Comparison of ENCODE assay signal across 9 cellular contexts in genomic region chr2:111534816-111535803, GRCh38.
A peak's percentile ranks its signal among the peaks of the same experiment; 100 is the strongest.
DNase-seq lines count a peak whose midpoint lies in the region; ATAC-seq and TF ChIP-seq lines count a peak whose summit lies in the region.
"Had no signal": no experiment of that assay in that cellular context is flagged by ENCODE, and none has a peak within 500 bp of the region (broad histone marks: within the 10 kb centered on the region; RNA-seq: fewer than 3 reads in every experiment).

No MANE protein-coding gene starts in this region.

- TF ChIP-seq RAD21 in IMR-90 (IDR thresholded peaks at IDR 0.05; ENCODE audit: low read length) = no peak

- peak overlapping the region; percentile 85; the same call in 2 of the 3 replicates for H2BK15ac ChIP-seq in IMR-90 (ENCODE audit: low read depth, low read length)
- peak overlapping the region; percentile 29 for H2BK15ac ChIP-seq in mesenchymal stem cell (ENCODE audit: low read depth, poor library complexity, severe bottlenecking)

- peak overlapping the region; percentile 98 for H2BK20ac ChIP-seq in IMR-90 (ENCODE audit: low read depth, low read length)

- POLR2A ChIA-PET in IMR-90 (lab: Charles Lee; ENCODE audit: unreplicated experiment) = interaction anchor here (0.6 kb wide), 2 partner anchors 160 to 288 kb away, joined by 5 to 15 read pairs; no protein-coding TSS in a partner anchor

- H4K8ac ChIP-seq in IMR-90 (ENCODE audit: low read depth in 2 of 2, low read length in 2 of 2) (peak overlapping the region; percentile 53 to 97), mesenchymal stem cell (ENCODE audit: low read length) (peak overlapping the region; percentile 57)

- dilution Hi-C loops in IMR-90 (cut with HindIII; ENCODE audit: low sequenced_read_pairs, unreplicated experiment) = no loop called here

- H2BK120ac ChIP-seq in IMR-90 (ENCODE audit: low read depth, low read length) (peak overlapping the region; percentile 99), mesenchymal stem cell (ENCODE audit: low read depth, low read length) (peak overlapping the region; percentile 71)

- H3K9me1 ChIP-seq in IMR-90 (ENCODE audit: insufficient read depth, low read length) = peaks cover 13% of the 10 kb centered on the region

- no peaks in the 10 kb centered on the region for H3K9me3 ChIP-seq in IMR-90 (ENCODE audit: control insufficient read depth, insufficient read depth, low read length)
- no peaks in the 10 kb centered on the region for H3K9me3 ChIP-seq in mesenchymal stem cell (ENCODE audit: control insufficient read depth, low read length)

- in situ Hi-C loops in IMR-90 (cut with MboI; ENCODE audit: low sequenced_read_pairs) = no loop called here

- peak overlapping the region; percentile 96 for H3K23ac ChIP-seq in IMR-90 (ENCODE audit: low read depth, low read length)
- H3K23ac ChIP-seq in mesenchymal stem cell (ENCODE audit: low read length in 2 of 2) = no peak overlapping the region

- no TSS peak for BruUV-seq in IMR-90 (replicated peaks; lab: Mats Ljungman, UMichigan)

- H3K4me2 ChIP-seq in IMR-90 (ENCODE audit: low read depth, low read length) (peak overlapping the region; percentile 76), mesenchymal stem cell (ENCODE audit: low read length, poor library complexity, severe bottlenecking) (peak overlapping the region; percentile 35)

- intact Hi-C loops in IMR-90 (cut with micrococcal nuclease) = no loop called here

- H2BK12ac ChIP-seq in mesenchymal stem cell (ENCODE audit: low read length in 2 of 2) = peak overlapping the region; percentile 84 to 100

- H2AK9ac ChIP-seq in IMR-90 (replicated peaks; ENCODE audit: low read depth, low read length, poor library complexity) = peak overlapping the region; percentile 79

- H2AK5ac ChIP-seq in IMR-90 (ENCODE audit: low read depth, low read length) (peak overlapping the region; percentile 99), mesenchymal stem cell (ENCODE audit: low read length, severe bottlenecking) (peak overlapping the region; percentile 81)

- H4K20me1 ChIP-seq in IMR-90 (ENCODE audit: insufficient read depth, low read length) = no peaks in the 10 kb centered on the region

- WGBS in IMR-90 (ENCODE audit: extremely low coverage in 2 of 2, insufficient read length in 1 of 2), 2 experiments = 40% methylated on average over 3 of the region's 8 CpGs; no CpG with 5 or more reads in 1 of the 2 experiments
- 68% methylated on average over 6 of the region's 8 CpGs for WGBS in mesenchymal stem cell

- no peak overlapping the region for H3K4me3 ChIP-seq in IMR-90 (ENCODE audit: insufficient read depth, low read depth, low read length)
- H3K4me3 ChIP-seq in mesenchymal stem cell (ENCODE audit: insufficient read depth in 1 of 2, low read depth in 1 of 2, low read length in 2 of 2) = peak overlapping the region in 1 of 2 experiments; percentile 13
- H3K4me3 ChIP-seq: lung had no signal

- peak overlapping the region; percentile 95 for H2BK5ac ChIP-seq in IMR-90 (ENCODE audit: low read depth, low read length, poor library complexity, severe bottlenecking)
- peak overlapping the region; percentile 53 for H2BK5ac ChIP-seq in mesenchymal stem cell (ENCODE audit: low read depth, low read length, poor library complexity, severe bottlenecking)

- H4K91ac ChIP-seq in IMR-90 (ENCODE audit: insufficient read depth, low read depth, low read length) = peak overlapping the region; percentile 99
- H4K91ac ChIP-seq in mesenchymal stem cell (ENCODE audit: low read length) = peak overlapping the region; percentile 71

- TF ChIP-seq POLR2A in IMR-90 (IDR thresholded peaks at IDR 0.05; ENCODE audit: low read depth, low read length) = no peak

- H3K4ac ChIP-seq in IMR-90 (ENCODE audit: low read depth, low read length) (peak overlapping the region; percentile 99), mesenchymal stem cell (ENCODE audit: low read depth in 1 of 2, low read length in 2 of 2) (peak overlapping the region in 1 of 2 experiments; percentile 60)

- H3K18ac ChIP-seq in IMR-90 (ENCODE audit: low read depth, low read length) (peak overlapping the region; percentile 99), mesenchymal stem cell (ENCODE audit: low read depth in 1 of 2, low read length in 2 of 2) (peak overlapping the region; percentile 83 to 99)

- DNase-seq in AG08396 (ENCODE audit: low spot score) (peak; percentile 14), IMR-90 (peak; percentile 56), astrocyte of the hippocampus (ENCODE audit: low read depth, low spot score) (peak; percentile 66), mesenchymal stem cell (peak; percentile 72), RKO (ENCODE audit: low spot score) (no peak), NCI-H1092 treated with DMSO at 0.1 percent for 48 hours (lab: John Stamatoyannopoulos, UW) (no peak), NCI-H2029 treated with DMSO at 0.1 percent for 48 hours (lab: John Stamatoyannopoulos, UW) (no peak)

- CTCF ChIA-PET in IMR-90 (lab: Yijun Ruan, JAX) = no interaction called here

- no peak for TF ChIP-seq CTCF in IMR-90 (conservative IDR thresholded peaks at IDR 0.05; ENCODE audit: low read depth, low read length)

- H4K5ac ChIP-seq in IMR-90 (ENCODE audit: low read depth, low read length) = peak overlapping the region; percentile 99

- H3K27ac ChIP-seq in IMR-90 (ENCODE audit: insufficient read depth, low read length) (peak overlapping the region; percentile 99), mesenchymal stem cell (ENCODE audit: low read length, poor library complexity, severe bottlenecking) (peak overlapping the region; percentile 84)

- no peaks in the 10 kb centered on the region for H3K27me3 ChIP-seq in IMR-90 (ENCODE audit: control insufficient read depth, insufficient read depth, low read length)
- no peaks in the 10 kb centered on the region for H3K27me3 ChIP-seq in mesenchymal stem cell (ENCODE audit: control insufficient read depth in 1 of 2, insufficient read depth in 1 of 2, low read length in 2 of 2)

- peak; percentile 14 for ATAC-seq in IMR-90 (ENCODE audit: low read depth)
- no peak for ATAC-seq in GM19455 (IDR thresholded peaks at IDR 0.05; ENCODE audit: unreplicated experiment)

- H3K4me1 ChIP-seq in IMR-90 (ENCODE audit: control insufficient read depth, insufficient read depth, low read length) = peaks cover 23% of the 10 kb centered on the region
- peaks cover 11% of the 10 kb centered on the region for H3K4me1 ChIP-seq in mesenchymal stem cell (ENCODE audit: control insufficient read depth, insufficient read depth, low read depth, low read length)

- peak overlapping the region; percentile 73 for H3K56ac ChIP-seq in IMR-90 (ENCODE audit: extremely low read depth, insufficient read depth, low read length)

- H3K14ac ChIP-seq in IMR-90 (replicated peaks; ENCODE audit: low read depth, low read length) (peak overlapping the region; percentile 87), mesenchymal stem cell (ENCODE audit: low read length in 2 of 2) (no peak overlapping the region)

- H3K9ac ChIP-seq in IMR-90 (ENCODE audit: low read depth, low read length) = peak overlapping the region; percentile 71
- peak overlapping the region; percentile 68 for H3K9ac ChIP-seq in mesenchymal stem cell (ENCODE audit: low read length)

- H3K36me3 ChIP-seq in IMR-90 (ENCODE audit: control insufficient read depth, insufficient read depth, low read length) (no peaks in the 10 kb centered on the region), mesenchymal stem cell (ENCODE audit: control insufficient read depth in 1 of 2, insufficient read depth in 2 of 2, low read depth in 1 of 2, low read length in 2 of 2) (no peaks in the 10 kb centered on the region)

- peaks cover 0 to 24% of the 10 kb centered on the region in 2 experiments; a peak in 2 of 4 replicates for H3K79me1 ChIP-seq in IMR-90 (ENCODE audit: low read depth in 1 of 2, low read length in 2 of 2)
- H3K79me1 ChIP-seq in mesenchymal stem cell (replicated peaks; ENCODE audit: low read length, poor library complexity, severe bottlenecking) = no peaks in the 10 kb centered on the region

- peak overlapping the region; percentile 77 for H2AFZ ChIP-seq in IMR-90 (replicated peaks; ENCODE audit: low read length, poor library complexity)
- peak overlapping the region; percentile 81 for H2AFZ ChIP-seq in mesenchymal stem cell (ENCODE audit: low read depth, low read length)

TF ChIP-seq in IMR-90, 13 proteins besides CTCF, POLR2A, EP300 and RAD21:
- TF ChIP-seq BHLHE40 (IDR thresholded peaks at IDR 0.05; ENCODE audit: low read depth, low read length) (peak; percentile 82), FOS (IDR thresholded peaks at IDR 0.05; ENCODE audit: low read depth, low read length) (no peak), NFE2L2 (IDR thresholded peaks at IDR 0.05; ENCODE audit: low read depth, low read length) (no peak), MAFK (IDR thresholded peaks at IDR 0.05; ENCODE audit: low read depth, low read length) (no peak)
- TF ChIP-seq, protein P1, sequence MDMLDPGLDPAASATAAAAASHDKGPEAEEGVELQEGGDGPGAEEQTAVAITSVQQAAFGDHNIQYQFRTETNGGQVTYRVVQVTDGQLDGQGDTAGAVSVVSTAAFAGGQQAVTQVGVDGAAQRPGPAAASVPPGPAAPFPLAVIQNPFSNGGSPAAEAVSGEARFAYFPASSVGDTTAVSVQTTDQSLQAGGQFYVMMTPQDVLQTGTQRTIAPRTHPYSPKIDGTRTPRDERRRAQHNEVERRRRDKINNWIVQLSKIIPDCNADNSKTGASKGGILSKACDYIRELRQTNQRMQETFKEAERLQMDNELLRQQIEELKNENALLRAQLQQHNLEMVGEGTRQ (IDR thresholded peaks at IDR 0.05; ENCODE audit: low read depth, low read length) = peak; percentile 93

Comparison
In these comparisons a context has a peak if more than half of its experiments do, and no peak if none do; other contexts are left out.
1. DNase-seq: peak in AG08396 (single experiment), IMR-90 (single experiment), astrocyte of the hippocampus (single experiment) and mesenchymal stem cell (single experiment); none in RKO (single experiment), NCI-H1092 treated with DMSO at 0.1 percent for 48 hours (single experiment) and NCI-H2029 treated with DMSO at 0.1 percent for 48 hours (single experiment).